In genomic region chr19:4583961-4584669, GRCh38 we compare ENCODE assay signal across 8 cellular contexts. TPM values are rescaled to one million over a fixed set of nuclear protein-coding genes. Genes with fewer than 3 reads are reported as not detected.
A peak's percentile ranks its signal among the peaks of the same experiment; 100 is the strongest.
DNase-seq lines count a peak whose midpoint lies in the region; ATAC-seq and TF ChIP-seq lines count a peak whose summit lies in the region.

No MANE protein-coding gene starts in this region.

- no peak overlapping the region for H3K4me3 Mint-ChIP-seq in activated CD4-positive, alpha-beta T cell treated with anti-CD3 and anti-CD28 coated beads for 36 hours
- H3K4me3 Mint-ChIP-seq in activated CD8-positive, alpha-beta T cell treated with anti-CD3 and anti-CD28 coated beads, Interleukin-2, amount 10 ng/mL, durations not matched to agents 7 days and 5 days: no peak overlapping the region

- intact Hi-C loops in activated CD4-positive, alpha-beta T cell treated with anti-CD3 and anti-CD28 coated beads for 36 hours (cut with DNase I, micrococcal nuclease): no loop called here

- H3K27ac Mint-ChIP-seq in activated CD4-positive, alpha-beta T cell treated with anti-CD3 and anti-CD28 coated beads for 36 hours: no peak overlapping the region
- no peak overlapping the region for H3K27ac Mint-ChIP-seq in activated CD8-positive, alpha-beta T cell treated with anti-CD3 and anti-CD28 coated beads, Interleukin-2, amount 10 ng/mL, durations not matched to agents 7 days and 5 days

- POLR2A ChIA-PET in activated CD4-positive, alpha-beta T cell treated with anti-CD3 and anti-CD28 coated beads for 36 hours (lab: Charles Lee): no interaction called here
- POLR2A ChIA-PET in activated CD8-positive, alpha-beta T cell treated with anti-CD3 and anti-CD28 coated beads, Interleukin-2, amount 10 ng/mL, durations not matched to agents 7 days and 5 days (lab: Charles Lee): no interaction called here
- POLR2A ChIA-PET in GM10248 (lab: Yijun Ruan, JAX): no interaction called here

- CTCF ChIA-PET in activated CD4-positive, alpha-beta T cell treated with anti-CD3 and anti-CD28 coated beads for 36 hours (lab: Charles Lee): interaction anchor here (0.6 to 1.6 kb wide), 5 partner anchors 8 to 216 kb away, joined by 3 to 6 read pairs (median 3); partner anchors contain the start of gene SEMA6B
- CTCF ChIA-PET in activated CD8-positive, alpha-beta T cell treated with anti-CD3 and anti-CD28 coated beads, Interleukin-2, amount 10 ng/mL, durations not matched to agents 7 days and 5 days (lab: Charles Lee): interaction anchor here (0.8 kb wide), 1 partner anchor 113 kb away, joined by 3 read pairs; no protein-coding TSS in a partner anchor
- CTCF ChIA-PET in GM10248 (lab: Yijun Ruan, JAX): interaction anchor here (1.3 to 3.0 kb wide), 4 partner anchors 13 to 52 kb away, joined by 3 to 14 read pairs (median 5); no protein-coding TSS in a partner anchor

- H3K4me1 Mint-ChIP-seq in activated CD4-positive, alpha-beta T cell treated with anti-CD3 and anti-CD28 coated beads for 36 hours: peaks cover 7% of the 10 kb centered on the region
- peaks cover 6% of the 10 kb centered on the region for H3K4me1 Mint-ChIP-seq in activated CD8-positive, alpha-beta T cell treated with anti-CD3 and anti-CD28 coated beads, Interleukin-2, amount 10 ng/mL, durations not matched to agents 7 days and 5 days (ENCODE audit: low read depth)

- no peaks in the 10 kb centered on the region for H3K9me3 Mint-ChIP-seq in activated CD4-positive, alpha-beta T cell treated with anti-CD3 and anti-CD28 coated beads for 36 hours (ENCODE audit: low read depth)
- no peaks in the 10 kb centered on the region for H3K9me3 Mint-ChIP-seq in activated CD8-positive, alpha-beta T cell treated with anti-CD3 and anti-CD28 coated beads, Interleukin-2, amount 10 ng/mL, durations not matched to agents 7 days and 5 days (ENCODE audit: insufficient read depth)

- peak; percentile 66 for DNase-seq in activated CD4-positive, alpha-beta T cell treated with anti-CD3 and anti-CD28 coated beads for 36 hours
- no peak for DNase-seq in activated CD4-positive, alpha-beta T cell treated with anti-CD3 and anti-CD28 coated beads for 4 hours
- peak; percentile 33 for DNase-seq in activated CD8-positive, alpha-beta T cell treated with anti-CD3 and anti-CD28 coated beads, Interleukin-2, amount 10 ng/mL, durations not matched to agents 7 days and 5 days
- peak; percentile 59 for DNase-seq in stimulated activated naive CD8-positive, alpha-beta T cell treated with anti-CD3 and anti-CD28 coated beads, Interleukin-15, Interleukin-2, amounts not matched to agents 100 U/mL and 50 U/mL, for 24 hours
- no peak for DNase-seq in GM20000 (ENCODE audit: low spot score)
- no peak for DNase-seq in GM10248 (ENCODE audit: extremely low spot score)
- no peak for DNase-seq in GOT3 (lab: John Stamatoyannopoulos, UW)

- peaks cover 40% of the 10 kb centered on the region for H3K27me3 Mint-ChIP-seq in activated CD4-positive, alpha-beta T cell treated with anti-CD3 and anti-CD28 coated beads for 36 hours
- peaks cover 37% of the 10 kb centered on the region for H3K27me3 Mint-ChIP-seq in activated CD8-positive, alpha-beta T cell treated with anti-CD3 and anti-CD28 coated beads, Interleukin-2, amount 10 ng/mL, durations not matched to agents 7 days and 5 days (ENCODE audit: low read depth)

- H3K4me3 ChIP-seq in iPS-11a (ENCODE audit: low read depth, low read length): peak overlapping the region; percentile 55

- peak; percentile 64 for ATAC-seq in activated CD4-positive, alpha-beta T cell treated with anti-CD3 and anti-CD28 coated beads for 36 hours
- ATAC-seq in activated CD8-positive, alpha-beta T cell treated with anti-CD3 and anti-CD28 coated beads, Interleukin-2, amount 10 ng/mL, durations not matched to agents 7 days and 5 days: no peak
- peak; percentile 33 for ATAC-seq in stimulated activated naive CD8-positive, alpha-beta T cell treated with anti-CD3 and anti-CD28 coated beads, Interleukin-15, Interleukin-2, amounts not matched to agents 100 U/mL and 50 U/mL, for 24 hours

- no peaks in the 10 kb centered on the region for H3K36me3 Mint-ChIP-seq in activated CD4-positive, alpha-beta T cell treated with anti-CD3 and anti-CD28 coated beads for 36 hours (ENCODE audit: low read depth)
- H3K36me3 Mint-ChIP-seq in activated CD8-positive, alpha-beta T cell treated with anti-CD3 and anti-CD28 coated beads, Interleukin-2, amount 10 ng/mL, durations not matched to agents 7 days and 5 days (ENCODE audit: low read depth): no peaks in the 10 kb centered on the region

- TF ChIP-seq CTCF in GM20000 (IDR thresholded peaks at IDR 0.05; ENCODE audit: extremely low read depth, missing control alignments): no peak
- TF ChIP-seq CTCF in GM10248 (IDR thresholded peaks at IDR 0.05; ENCODE audit: control extremely low read depth, extremely low read depth, low read depth, missing control alignments): no peak

RNA-seq across cellular contexts. Expression of gene SEMA6B, which starts 24.6 kb away (rescaled TPM):
- not detected for total RNA-seq in activated CD4-positive, alpha-beta T cell treated with anti-CD3 and anti-CD28 coated beads for 36 hours
- total RNA-seq in activated CD8-positive, alpha-beta T cell treated with anti-CD3 and anti-CD28 coated beads, Interleukin-2, amount 10 ng/mL, durations not matched to agents 7 days and 5 days: not detected

RNA-seq across cellular contexts. Expression of gene LRG1, which starts 44.3 kb away (rescaled TPM):
- under 1 TPM; 0.35 to 0.57 TPM for total RNA-seq in activated CD4-positive, alpha-beta T cell treated with anti-CD3 and anti-CD28 coated beads for 36 hours
- total RNA-seq in activated CD8-positive, alpha-beta T cell treated with anti-CD3 and anti-CD28 coated beads, Interleukin-2, amount 10 ng/mL, durations not matched to agents 7 days and 5 days: not detected

RNA-seq across cellular contexts. Expression of gene PLIN5, which starts 49.1 kb away (rescaled TPM):
- not detected for total RNA-seq in activated CD4-positive, alpha-beta T cell treated with anti-CD3 and anti-CD28 coated beads for 36 hours
- total RNA-seq in activated CD8-positive, alpha-beta T cell treated with anti-CD3 and anti-CD28 coated beads, Interleukin-2, amount 10 ng/mL, durations not matched to agents 7 days and 5 days: not detected

RNA-seq across cellular contexts. Expression of gene TNFAIP8L1, which starts 55.2 kb away (rescaled TPM):
- total RNA-seq in activated CD4-positive, alpha-beta T cell treated with anti-CD3 and anti-CD28 coated beads for 36 hours: 10 to 100 TPM; 14.1 to 15.4 TPM
- 10 to 100 TPM; 19.4 to 20.2 TPM for total RNA-seq in activated CD8-positive, alpha-beta T cell treated with anti-CD3 and anti-CD28 coated beads, Interleukin-2, amount 10 ng/mL, durations not matched to agents 7 days and 5 days

Comparison
In these comparisons a context has a peak if more than half of its experiments do, and no peak if none do; other contexts are left out.
1. DNase-seq: peak in activated CD4-positive, alpha-beta T cell treated with anti-CD3 and anti-CD28 coated beads for 36 hours (single experiment), activated CD8-positive, alpha-beta T cell treated with anti-CD3 and anti-CD28 coated beads, Interleukin-2, amount 10 ng/mL, durations not matched to agents 7 days and 5 days (single experiment) and stimulated activated naive CD8-positive, alpha-beta T cell treated with anti-CD3 and anti-CD28 coated beads, Interleukin-15, Interleukin-2, amounts not matched to agents 100 U/mL and 50 U/mL, for 24 hours (single experiment); none in activated CD4-positive, alpha-beta T cell treated with anti-CD3 and anti-CD28 coated beads for 4 hours (0 of 2), GM20000 (single experiment), GM10248 (single experiment) and GOT3 (single experiment).